Comparison of ENCODE assay signal across 31 cellular contexts in genomic region chr3:183182073-183182472, GRCh38. TPM values are rescaled to one million over a fixed set of nuclear protein-coding genes. Genes with fewer than 3 reads are reported as not detected.
"Had no signal": no experiment of that assay in that cellular context is flagged by ENCODE, and none has a peak within 500 bp of the region (broad histone marks: within the 10 kb centered on the region; RNA-seq: fewer than 3 reads in every experiment).

No MANE protein-coding gene starts in this region.

- H3K27ac ChIP-seq: VCaP had no signal

- DNase-seq: activated B cell treated with CpG ODN at 0.5 μM for 24 hours; activated CD4-positive, alpha-beta memory T cell treated with anti-CD3 and anti-CD28 coated beads for 36 hours; activated CD4-positive, alpha-beta T cell treated with anti-CD3 and anti-CD28 coated beads for 4 hours; activated CD4-positive, alpha-beta T cell treated with anti-CD3 and anti-CD28 coated beads, Interleukin-2, amount 50 U/mL, for 1 hour; activated CD4-positive, CD25-positive, alpha-beta regulatory T cell treated with anti-CD3 and anti-CD28 coated beads, Interleukin-2, amount 50 U/mL, for 72 hours; activated CD8-positive, alpha-beta memory T cell treated with anti-CD3 and anti-CD28 coated beads, Interleukin-2, amount 50 U/mL, for 4 hours; activated effector memory CD4-positive, alpha-beta T cell treated with Interleukin-2 at 50 U/mL for 16 hours; activated naive CD4-positive, alpha-beta T cell treated with anti-CD3 and anti-CD28 coated beads, Interleukin-2, amount 10 ng/mL, durations not matched to agents 7 days and 5 days; activated naive CD8-positive, alpha-beta T cell treated with anti-CD3 and anti-CD28 coated beads, Interleukin-2, amount 50 U/mL, for 24 hours; activated T-cell treated with anti-CD3 and anti-CD28 coated beads for 4 hours; activated T-cell treated with anti-CD3 and anti-CD28 coated beads, Interleukin-2, amount 50 U/mL, for 4 hours; anterior cingulate cortex; caudate nucleus; cerebellar nuclear complex; KG1; NCI-H1092 treated with DMSO at 0.1 percent for 48 hours; NCI-H1694; NCI-H1930; NCI-H2081 treated with DMSO at 0.1 percent for 48 hours; NCI-H226; NCI-H510A; NCI-H82; NK-92 treated with Interleukin-12 subunit alpha and Interleukin-12 subunit beta, amount 100 ng/mL, for 24 hours; OCI-M1; Right ventricle myocardium superior; SW 1271; T-helper 1 cell; T-helper 2 cell; T-helper 9 cell had no signal

- ATAC-seq: activated naive CD8-positive, alpha-beta T cell treated with anti-CD3 and anti-CD28 coated beads, Interleukin-2, amount 50 U/mL, for 24 hours; activated T-cell treated with anti-CD3 and anti-CD28 coated beads, Interleukin-2, amount 50 U/mL, for 4 hours had no signal

RNA-seq across cellular contexts. Expression of gene LAMP3, which starts 19.5 kb away (rescaled TPM):
- total RNA-seq: LHCN-M2, Right ventricle myocardium superior had no signal
